In genomic region chr12:16359512-16360491, GRCh38 we compare ENCODE assay signal across 9 cellular contexts.
DNase-seq lines count a peak whose midpoint lies in the region; ATAC-seq and TF ChIP-seq lines count a peak whose summit lies in the region.
"Had no signal": no experiment of that assay in that cellular context is flagged by ENCODE, and none has a peak within 500 bp of the region (broad histone marks: within the 10 kb centered on the region; RNA-seq: fewer than 3 reads in every experiment).

No MANE protein-coding gene starts in this region.

- peak; percentile 40 to 59 (median 48) for TF ChIP-seq CTCF in nephron (IDR thresholded peaks at IDR 0.05; ENCODE audit: unreplicated experiment in 3 of 3)

- no peaks in the 10 kb centered on the region for H3K27me3 Mint-ChIP-seq in nephron (ENCODE audit: low read depth)
- H3K27me3 Mint-ChIP-seq: T-cell had no signal

- no peak overlapping the region for H3K4me3 Mint-ChIP-seq in nephron
- H3K4me3 Mint-ChIP-seq: T-cell had no signal

- no peaks in the 10 kb centered on the region for H3K9me3 Mint-ChIP-seq in nephron

- no peaks in the 10 kb centered on the region for H3K4me1 Mint-ChIP-seq in nephron
- H3K4me1 Mint-ChIP-seq: T-cell had no signal

- peaks cover 39% of the 10 kb centered on the region for H3K36me3 Mint-ChIP-seq in nephron (ENCODE audit: low read depth)
- H3K36me3 Mint-ChIP-seq: T-cell had no signal

- ATAC-seq in GM18909 (IDR thresholded peaks at IDR 0.05; ENCODE audit: poor library complexity, unreplicated experiment): peak; percentile 60
- ATAC-seq: T-cell had no signal

- DNase-seq in COLO829 (ENCODE audit: low spot score) (peak; percentile 37), NOMO-1 treated with dmso at 0.1 percent for 144 hours (lab: John Stamatoyannopoulos, UW; ENCODE audit: unreplicated experiment) (peak; percentile 45), ecto neural progenitor cell (ENCODE audit: low spot score) (peak; percentile 82), T1000 (lab: John Stamatoyannopoulos, UW) (no peak), NCI-H1436 (lab: John Stamatoyannopoulos, UW) (no peak)
- no peak for DNase-seq in effector CD4-positive, alpha-beta T cell

- no peak overlapping the region for H3K27ac Mint-ChIP-seq in nephron
- H3K27ac Mint-ChIP-seq: T-cell had no signal

Comparison
In these comparisons a context has a peak if more than half of its experiments do, and no peak if none do; other contexts are left out.
1. DNase-seq: peak in COLO829 (single experiment), NOMO-1 treated with dmso at 0.1 percent for 144 hours (single experiment) and ecto neural progenitor cell (single experiment); none in effector CD4-positive, alpha-beta T cell (single experiment), T1000 (single experiment) and NCI-H1436 (single experiment).